In the genomic region with DNA sequence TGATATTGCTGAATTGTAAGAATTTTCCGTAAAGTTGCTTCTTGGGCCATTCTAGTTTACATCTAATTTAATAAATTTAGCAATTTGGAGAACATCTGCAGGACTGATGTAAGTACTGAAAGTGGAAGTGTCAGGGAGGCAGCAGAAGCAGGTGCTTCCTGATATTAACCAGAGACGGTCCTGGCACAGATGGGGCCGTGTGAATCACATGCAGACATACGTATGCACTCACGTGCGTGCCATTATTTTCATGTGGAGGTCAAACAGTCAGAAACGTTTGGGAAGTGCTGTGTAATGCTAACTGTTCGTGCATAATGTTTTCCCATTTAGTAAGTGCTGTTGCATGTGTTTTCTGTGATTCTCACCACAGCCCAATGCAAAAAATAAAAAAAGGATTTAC, we compare ENCODE assay signal across 8 cellular contexts.
DNase-seq lines count a peak whose midpoint lies in the region; ATAC-seq and TF ChIP-seq lines count a peak whose summit lies in the region.

No MANE protein-coding gene starts in this region.

- H3K9me3 Mint-ChIP-seq in activated T-cell treated with anti-CD3 and anti-CD28 coated beads, Interleukin-2, amount 50 U/mL, for 24 hours = no peaks in the 10 kb centered on the region
- no peaks in the 10 kb centered on the region for H3K9me3 Mint-ChIP-seq in endothelial cell (ENCODE audit: unreplicated experiment)

- peak overlapping the region; percentile 96 for H3K27ac Mint-ChIP-seq in activated T-cell treated with anti-CD3 and anti-CD28 coated beads, Interleukin-2, amount 50 U/mL, for 24 hours
- no peak overlapping the region for H3K27ac Mint-ChIP-seq in endothelial cell (ENCODE audit: unreplicated experiment)

- no peak overlapping the region for H3K27ac ChIP-seq in right cardiac atrium (ENCODE audit: low read length)

- H3K4me3 ChIP-seq in right cardiac atrium (ENCODE audit: low read length) = no peak overlapping the region

- H3K27me3 Mint-ChIP-seq in activated T-cell treated with anti-CD3 and anti-CD28 coated beads, Interleukin-2, amount 50 U/mL, for 24 hours = no peaks in the 10 kb centered on the region
- peaks cover 3% of the 10 kb centered on the region for H3K27me3 Mint-ChIP-seq in endothelial cell (ENCODE audit: unreplicated experiment)

- H3K4me3 Mint-ChIP-seq in activated T-cell treated with anti-CD3 and anti-CD28 coated beads, Interleukin-2, amount 50 U/mL, for 24 hours = peak overlapping the region; percentile 70
- no peak overlapping the region for H3K4me3 Mint-ChIP-seq in endothelial cell (ENCODE audit: unreplicated experiment)

- WGBS in right cardiac atrium = 33% methylated on average over 8 of the region's 8 CpGs

- no peaks in the 10 kb centered on the region for H3K9me3 ChIP-seq in right cardiac atrium (ENCODE audit: control insufficient read depth, low read length)

- peaks cover 91% of the 10 kb centered on the region for H3K4me1 Mint-ChIP-seq in activated T-cell treated with anti-CD3 and anti-CD28 coated beads, Interleukin-2, amount 50 U/mL, for 24 hours (ENCODE audit: low read depth)
- H3K4me1 Mint-ChIP-seq in endothelial cell (ENCODE audit: unreplicated experiment) = no peaks in the 10 kb centered on the region

- peaks cover 4% of the 10 kb centered on the region for H3K4me1 ChIP-seq in right cardiac atrium (ENCODE audit: control insufficient read depth, insufficient read depth, low read length)

- H3K27me3 ChIP-seq in right cardiac atrium (ENCODE audit: control insufficient read depth, insufficient read depth) = no peaks in the 10 kb centered on the region

- peak; percentile 92 to 99 for DNase-seq in NOMO-1 (lab: John Stamatoyannopoulos, UW; ENCODE audit: unreplicated experiment in 2 of 2)
- peak; percentile 70 for DNase-seq in activated T-cell treated with anti-CD3 and anti-CD28 coated beads, Interleukin-2, amount 50 U/mL, for 24 hours
- peak; percentile 53 to 77 (median 76) for DNase-seq in right cardiac atrium
- peak; percentile 42 for DNase-seq in stimulated activated CD8-positive, alpha-beta memory T cell treated with anti-CD3 and anti-CD28 coated beads, Interleukin-12 subunit alpha, Interleukin-12 subunit beta, amount 100 ng/mL, for 4 hours (ENCODE audit: low read depth)
- DNase-seq in NCI-H2196 (lab: John Stamatoyannopoulos, UW; ENCODE audit: unreplicated experiment) = no peak
- no peak for DNase-seq in endothelial cell (ENCODE audit: low spot score)

- TF ChIP-seq CTCF in endothelial cell (IDR thresholded peaks at IDR 0.05; ENCODE audit: unreplicated experiment) = no peak

- intact Hi-C loops in right cardiac atrium (cut with DNase I) = no loop called here

- ATAC-seq in GM18498 (IDR thresholded peaks at IDR 0.05; ENCODE audit: unreplicated experiment) = peak; percentile 86
- peak; percentile 89 for ATAC-seq in HG02759 (IDR thresholded peaks at IDR 0.05; ENCODE audit: unreplicated experiment)
- ATAC-seq in right cardiac atrium = peak; percentile 79 to 81

- peaks cover 58% of the 10 kb centered on the region for H3K36me3 Mint-ChIP-seq in activated T-cell treated with anti-CD3 and anti-CD28 coated beads, Interleukin-2, amount 50 U/mL, for 24 hours (ENCODE audit: low read depth)
- H3K36me3 Mint-ChIP-seq in endothelial cell (ENCODE audit: low read depth, unreplicated experiment) = peaks cover 2% of the 10 kb centered on the region

Comparison
In these comparisons a context has a peak if more than half of its experiments do, and no peak if none do; other contexts are left out.
1. DNase-seq: peak in NOMO-1 (2 of 2), activated T-cell treated with anti-CD3 and anti-CD28 coated beads, Interleukin-2, amount 50 U/mL, for 24 hours (single experiment), right cardiac atrium (3 of 3) and stimulated activated CD8-positive, alpha-beta memory T cell treated with anti-CD3 and anti-CD28 coated beads, Interleukin-12 subunit alpha, Interleukin-12 subunit beta, amount 100 ng/mL, for 4 hours (single experiment); none in NCI-H2196 (single experiment) and endothelial cell (single experiment).
2. Peak in every context shown above with its lines, with median percentiles within 50 percentile points of each other: ATAC-seq.